Comparison of ENCODE assay signal across 2 cellular contexts in the genomic region with DNA sequence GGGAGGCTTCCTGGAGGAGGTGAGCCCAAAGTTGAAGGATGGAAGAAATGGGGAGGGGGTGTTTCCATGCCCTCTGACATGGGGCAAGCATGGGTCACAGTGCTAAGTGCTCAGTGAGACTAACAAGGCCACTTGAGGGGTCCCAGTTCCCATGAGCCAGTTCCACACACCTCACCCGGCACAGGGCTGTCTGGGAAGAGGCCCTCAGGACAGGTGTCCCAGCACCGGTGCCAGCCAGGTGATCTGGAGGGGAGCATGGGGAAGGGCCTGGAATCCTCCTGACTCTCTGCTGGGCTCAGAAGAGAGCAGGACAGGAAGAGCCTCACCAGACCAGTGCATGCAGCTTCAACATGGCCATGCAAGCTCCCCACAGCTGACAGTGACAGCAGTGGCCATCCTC.
TF ChIP-seq lines count a peak whose summit lies in the region.

No MANE protein-coding gene starts in this region.

TF ChIP-seq in IMR-90, 13 proteins besides CTCF, POLR2A, EP300 and RAD21:
- TF ChIP-seq RFX5 (IDR thresholded peaks at IDR 0.05; ENCODE audit: low read depth, low read length) (no peak), MAZ (IDR thresholded peaks at IDR 0.05; ENCODE audit: borderline replicate concordance, low read depth, low read length) (no peak)

TF ChIP-seq in K562, 482 proteins besides CTCF, POLR2A, EP300 and RAD21:
- peak; percentile 82 for TF ChIP-seq ZFP36 (IDR thresholded peaks at IDR 0.05; ENCODE audit: low read depth, low read length, partially characterized antibody)
- TF ChIP-seq ZNF77 (CRISPR knock-in tag; IDR thresholded peaks at IDR 0.05), result no peak
